12 cellular contexts compared by ENCODE assay signal in genomic region chr20:44151621-44152416, GRCh38. TPM values are rescaled to one million over a fixed set of nuclear protein-coding genes. Genes with fewer than 3 reads are reported as not detected.
DNase-seq lines count a peak whose midpoint lies in the region; ATAC-seq and TF ChIP-seq lines count a peak whose summit lies in the region.
"Had no signal": no experiment of that assay in that cellular context is flagged by ENCODE, and none has a peak within 500 bp of the region (broad histone marks: within the 10 kb centered on the region; RNA-seq: fewer than 3 reads in every experiment).

No MANE protein-coding gene starts in this region.

- H3K79me1 ChIP-seq in neuronal stem cell (ENCODE audit: low read depth, low read length): no peaks in the 10 kb centered on the region

- H3K4me1 ChIP-seq in RWPE2 (ENCODE audit: insufficient read depth, poor library complexity, severe bottlenecking): peaks cover 20% of the 10 kb centered on the region
- H3K4me1 ChIP-seq in esophagus squamous epithelium: peaks cover 0 to 21% (median 19%) of the 10 kb centered on the region in 3 donors
- H3K4me1 ChIP-seq in neuronal stem cell (ENCODE audit: control insufficient read depth in 2 of 2, insufficient read depth in 1 of 2, low read depth in 1 of 2, low read length in 2 of 2): peaks cover 12 to 18% of the 10 kb centered on the region in 2 donors
- peaks cover 0 to 18% of the 10 kb centered on the region in 2 donors for H3K4me1 ChIP-seq in uterus
- H3K4me1 ChIP-seq: testis had no signal

- H2BK5ac ChIP-seq in neuronal stem cell (ENCODE audit: low read length): no peak overlapping the region

- H3K9me3 ChIP-seq in RWPE2 (ENCODE audit: severe bottlenecking) (no peaks in the 10 kb centered on the region), esophagus squamous epithelium (no peaks in the 10 kb centered on the region), neuronal stem cell (replicated peaks in 1 of 2; ENCODE audit: control insufficient read depth in 2 of 2, insufficient read depth in 1 of 2, low read depth in 1 of 2, low read length in 2 of 2) (peaks cover 0 to 2% of the 10 kb centered on the region in 2 donors), uterus (no peaks in the 10 kb centered on the region)
- H3K9me3 ChIP-seq: ovary, testis had no signal

- no peak overlapping the region for H2BK120ac ChIP-seq in neuronal stem cell (ENCODE audit: low read depth, low read length)

- peak overlapping the region; percentile 56 for H3K14ac ChIP-seq in neuronal stem cell (ENCODE audit: low read length)

- no peak overlapping the region for H4K91ac ChIP-seq in neuronal stem cell (ENCODE audit: low read depth, low read length, poor library complexity)

- H4K8ac ChIP-seq in neuronal stem cell (ENCODE audit: low read depth, low read length): no peak overlapping the region

- no peak overlapping the region for H2AK5ac ChIP-seq in neuronal stem cell (ENCODE audit: low read depth, low read length)

- H2AFZ ChIP-seq in neuronal stem cell (ENCODE audit: low read length): no peak overlapping the region

- H2BK15ac ChIP-seq in neuronal stem cell (ENCODE audit: low read length): peak overlapping the region; percentile 18

- H3K27ac ChIP-seq in RWPE2 (ENCODE audit: poor library complexity, severe bottlenecking): peak overlapping the region; percentile 60
- H3K27ac ChIP-seq in esophagus squamous epithelium: peak overlapping the region; percentile 48 to 84 (median 71)
- H3K27ac ChIP-seq in neuronal stem cell (replicated peaks; ENCODE audit: low read length): no peak overlapping the region
- H3K27ac ChIP-seq in uterus: peak overlapping the region; percentile 93 to 96
- H3K27ac ChIP-seq: C4-2B, ovary, testis had no signal

- no peak overlapping the region for H2BK12ac ChIP-seq in neuronal stem cell (ENCODE audit: low read length)

- 56 to 60% methylated on average over 14 of the region's 14 CpGs for WGBS in esophagus squamous epithelium, 2 donors
- no CpG with 5 or more reads among the region's 14 CpGs for WGBS in neuronal stem cell (ENCODE audit: extremely low coverage in 2 of 2, insufficient read length in 2 of 2, insufficient replicate concordance in 1 of 2), 2 donors

- TF ChIP-seq CTCF in RWPE2 (IDR thresholded peaks at IDR 0.05; ENCODE audit: poor library complexity, severe bottlenecking) (no peak), esophagus squamous epithelium (IDR thresholded peaks at IDR 0.05) (no peak), uterus (IDR thresholded peaks at IDR 0.05) (no peak)

- H3K4me2 ChIP-seq in neuronal stem cell (ENCODE audit: insufficient read depth, low read length, poor library complexity, severe bottlenecking): no peak overlapping the region

- peaks cover 13% of the 10 kb centered on the region for H3K36me3 ChIP-seq in RWPE2 (ENCODE audit: low read depth)
- H3K36me3 ChIP-seq in esophagus squamous epithelium: no peaks in the 10 kb centered on the region
- H3K36me3 ChIP-seq in neuronal stem cell (replicated peaks in 1 of 2; ENCODE audit: control insufficient read depth in 2 of 2, insufficient read depth in 2 of 2, low read length in 2 of 2): no peaks in the 10 kb centered on the region
- no peaks in the 10 kb centered on the region for H3K36me3 ChIP-seq in uterus
- H3K36me3 ChIP-seq: ovary had no signal

- DNase-seq in RWPE2 (ENCODE audit: low spot score) (peak; percentile 93), esophagus squamous epithelium (lab: John Stamatoyannopoulos, UW) (no peak), neuronal stem cell (ENCODE audit: low spot score) (no peak), uterus (peak; percentile 48 to 67), NCI-H446 (lab: John Stamatoyannopoulos, UW) (no peak)
- DNase-seq: activated CD4-positive, alpha-beta memory T cell treated with anti-CD3 and anti-CD28 coated beads, Interleukin-2, amount 10 ng/mL, durations not matched to agents 7 days and 5 days; NK-92 treated with Interleukin-12 subunit alpha and Interleukin-12 subunit beta, amount 100 ng/mL, for 24 hours; ovary; testis had no signal

- peak overlapping the region; percentile 70 for H3K18ac ChIP-seq in neuronal stem cell (ENCODE audit: low read length)

- H3K27me3 ChIP-seq in RWPE2 (ENCODE audit: insufficient read depth, poor library complexity, severe bottlenecking): no peaks in the 10 kb centered on the region
- H3K27me3 ChIP-seq in esophagus squamous epithelium: peaks cover 0 to 10% (median 0%) of the 10 kb centered on the region in 4 donors
- H3K27me3 ChIP-seq in neuronal stem cell (ENCODE audit: control insufficient read depth in 3 of 3, insufficient read depth in 3 of 3, low read depth in 1 of 3, low read length in 3 of 3): no peaks in the 10 kb centered on the region
- H3K27me3 ChIP-seq in uterus: no peaks in the 10 kb centered on the region
- H3K27me3 ChIP-seq: ovary, testis had no signal

- no peak overlapping the region for H3K9ac ChIP-seq in neuronal stem cell (ENCODE audit: low read depth, low read length, poor library complexity)

- TF ChIP-seq POLR2A in esophagus squamous epithelium (IDR thresholded peaks at IDR 0.05) (no peak), uterus (IDR thresholded peaks at IDR 0.05) (no peak)

- no peak overlapping the region for H3K4me3 ChIP-seq in RWPE2 (ENCODE audit: severe bottlenecking)
- no peak overlapping the region for H3K4me3 ChIP-seq in esophagus squamous epithelium
- H3K4me3 ChIP-seq in neuronal stem cell (ENCODE audit: low read length in 2 of 2): no peak overlapping the region
- no peak overlapping the region for H3K4me3 ChIP-seq in uterus
- H3K4me3 ChIP-seq: ovary, testis had no signal

- intact Hi-C loops in esophagus squamous epithelium (cut with DNase I): no loop called here
- intact Hi-C loops in uterus (cut with DNase I; ENCODE audit: low total_unique reads): no loop called here

- ATAC-seq in RWPE2 (ENCODE audit: low read depth) (peak; percentile 95), GM21737 (IDR thresholded peaks at IDR 0.05; ENCODE audit: unreplicated experiment) (no peak), HG03521 (IDR thresholded peaks at IDR 0.05; ENCODE audit: unreplicated experiment) (no peak)

- H3K4ac ChIP-seq in neuronal stem cell (ENCODE audit: low read length): no peak overlapping the region

- H3K23ac ChIP-seq in neuronal stem cell (ENCODE audit: low read depth, low read length, poor library complexity): no peak overlapping the region

RNA-seq across cellular contexts. Expression of gene JPH2, which starts 35.2 kb away (rescaled TPM):
- total RNA-seq in esophagus squamous epithelium (10 to 100 TPM in 1 of 4 donors, 1 to 10 TPM in 3; 2.4 to 32.0 (median 6.8) TPM), uterus (100 to 1,000 TPM in 1 of 4 donors, 10 to 100 TPM in 3; 17.6 to 133 (median 61.2) TPM)
- polyA plus RNA-seq in neuronal stem cell (2013, experiment 1 of 2): 0.28 TPM
- 0.21 TPM for polyA plus RNA-seq in neuronal stem cell (2013, experiment 2 of 2)

RNA-seq across cellular contexts. Expression of gene OSER1, which starts 58.8 kb away (rescaled TPM):
- total RNA-seq in esophagus squamous epithelium: 10 to 100 TPM; 16.1 to 62.2 (median 25.0) TPM
- 25.2 TPM for polyA plus RNA-seq in neuronal stem cell (2013, experiment 1 of 2)
- polyA plus RNA-seq in neuronal stem cell (2013, experiment 2 of 2): 23.7 TPM
- 10 to 100 TPM; 33.8 to 76.2 (median 46.0) TPM for total RNA-seq in uterus

Comparison
In these comparisons a context has a peak if more than half of its experiments do, and no peak if none do; other contexts are left out.
1. DNase-seq: peak in RWPE2 (single experiment) and uterus (2 of 2); none in esophagus squamous epithelium (single experiment), neuronal stem cell (single experiment) and NCI-H446 (0 of 2).